11 cellular contexts compared by ENCODE assay signal in genomic region chr12:104218935-104219334, GRCh38. TPM values are rescaled to one million over a fixed set of nuclear protein-coding genes. Genes with fewer than 3 reads are reported as not detected.
DNase-seq lines count a peak whose midpoint lies in the region; ATAC-seq and TF ChIP-seq lines count a peak whose summit lies in the region.
"Had no signal": no experiment of that assay in that cellular context is flagged by ENCODE, and none has a peak within 500 bp of the region (broad histone marks: within the 10 kb centered on the region; RNA-seq: fewer than 3 reads in every experiment).

No MANE protein-coding gene starts in this region.

- TF ChIP-seq CTCF in Caco-2 (IDR thresholded peaks at IDR 0.05; ENCODE audit: insufficient read depth in 1 of 2, low read depth in 1 of 2, low read length in 1 of 2, severe bottlenecking in 1 of 2, unreplicated experiment in 1 of 2) (no peak), epithelial cell of esophagus (IDR thresholded peaks at IDR 0.05; ENCODE audit: insufficient read depth, low read depth, low read length, missing control alignments) (no peak), psoas muscle (IDR thresholded peaks at IDR 0.05) (no peak)

- BruUV-seq in Caco-2 (replicated peaks; lab: Mats Ljungman, UMichigan): no TSS peak

- H3K4me3 ChIP-seq in Caco-2 (ENCODE audit: low read depth, low read length): no peak overlapping the region
- no peak overlapping the region for H3K4me3 ChIP-seq in epithelial cell of esophagus (ENCODE audit: low read length)
- no peak overlapping the region for H3K4me3 ChIP-seq in psoas muscle

- H3K4me3 Mint-ChIP-seq in Caco-2 (ENCODE audit: unreplicated experiment): no peak overlapping the region

- POLR2A ChIA-PET in Caco-2 (lab: Charles Lee): interaction anchor here (1.9 kb wide), 1 partner anchor 69 kb away, joined by 5 read pairs; no protein-coding TSS in a partner anchor

- H3K27me3 Mint-ChIP-seq in Caco-2 (ENCODE audit: insufficient read depth, unreplicated experiment): no peaks in the 10 kb centered on the region

- H3K36me3 ChIP-seq in Caco-2 (ENCODE audit: control insufficient read depth, insufficient read depth, low read length) (no peaks in the 10 kb centered on the region), psoas muscle (ENCODE audit: insufficient read depth in 1 of 2, low read depth in 1 of 2) (no peaks in the 10 kb centered on the region)

- H3K27ac Mint-ChIP-seq in Caco-2 (ENCODE audit: unreplicated experiment): peak overlapping the region; percentile 2

- H3K4me1 Mint-ChIP-seq in Caco-2 (ENCODE audit: low read depth, unreplicated experiment): peaks cover 18% of the 10 kb centered on the region

- peak overlapping the region; percentile 67 for H3K27ac ChIP-seq in psoas muscle

- 84 to 97% (median 96%) methylated on average over 1 of the region's 1 CpG for WGBS in psoas muscle, 3 donors

- CTCF ChIA-PET in Caco-2 (lab: Charles Lee): no interaction called here

- no peaks in the 10 kb centered on the region for H3K36me3 Mint-ChIP-seq in Caco-2 (ENCODE audit: insufficient read depth, unreplicated experiment)

- DNase-seq in Caco-2: no peak
- peak; percentile 26 for DNase-seq in RPMI7951 (ENCODE audit: low read depth)
- peak; percentile 78 for DNase-seq in epithelial cell of esophagus (ENCODE audit: low read depth)
- no peak for DNase-seq in psoas muscle
- no peak for DNase-seq in NCI-H1048 (lab: John Stamatoyannopoulos, UW)
- DNase-seq in NCI-H446 (lab: John Stamatoyannopoulos, UW): no peak
- DNase-seq in Kasumi-1 (lab: John Stamatoyannopoulos, UW): no peak
- DNase-seq: activated gamma-delta T cell treated with Interleukin-2 at 50 U/mL for 16 hours, islet precursor cell, SIG-M5 had no signal

- intact Hi-C loops in Caco-2 (cut with micrococcal nuclease; ENCODE audit: unreplicated experiment): loop anchor here (5.0 kb wide), 1 partner anchor 68 kb away; no protein-coding TSS in a partner anchor
- intact Hi-C loops in psoas muscle (cut with DNase I): loop anchor here (5.0 kb wide), 2 partner anchors 68 to 83 kb away; partner anchors contain the start of gene EID3 (in 1 of the 2)

- ATAC-seq in psoas muscle (no peak), HG03097 (IDR thresholded peaks at IDR 0.05; ENCODE audit: low FRiP score, unreplicated experiment) (no peak)

- H3K9me3 ChIP-seq in Caco-2 (no peaks in the 10 kb centered on the region), psoas muscle (no peaks in the 10 kb centered on the region)

- H3K4me1 ChIP-seq in Caco-2 (peaks cover 17% of the 10 kb centered on the region), psoas muscle (peaks cover 12% of the 10 kb centered on the region)

- H3K27me3 ChIP-seq in Caco-2 (replicated peaks; ENCODE audit: control insufficient read depth, insufficient read depth, low read length) (no peaks in the 10 kb centered on the region), psoas muscle (ENCODE audit: insufficient read depth in 3 of 3, low read length in 2 of 3) (no peaks in the 10 kb centered on the region)

- no peaks in the 10 kb centered on the region for H3K9me3 Mint-ChIP-seq in Caco-2 (ENCODE audit: unreplicated experiment)

RNA-seq across cellular contexts. Expression of gene TXNRD1, which starts 3.4 kb away (rescaled TPM):
- total RNA-seq in Caco-2 (2022): 104 and 115 TPM in 2 replicates
- 208 and 209 TPM in 2 replicates for total RNA-seq in RPMI7951 (2014; rRNA removed; shearing (Covaris generic))
- 100 to 1,000 TPM; 102 to 249 (median 113) TPM for total RNA-seq in psoas muscle
- 100 to 1,000 TPM in 1 of 3 donors, 10 to 100 TPM in 2; 46.0 to 202 (median 64.3) TPM for polyA plus RNA-seq in psoas muscle

Comparison
In these comparisons a context has a peak if more than half of its experiments do, and no peak if none do; other contexts are left out.
1. DNase-seq: peak in RPMI7951 (single experiment) and epithelial cell of esophagus (single experiment); none in Caco-2 (0 of 2), psoas muscle (0 of 2), NCI-H1048 (single experiment), NCI-H446 (0 of 2) and Kasumi-1 (0 of 2).